Comparison of ENCODE assay signal across 20 cellular contexts in genomic region chr13:46129955-46130354, GRCh38. TPM values are rescaled to one million over a fixed set of nuclear protein-coding genes. Genes with fewer than 3 reads are reported as not detected.
"Had no signal": no experiment of that assay in that cellular context is flagged by ENCODE, and none has a peak within 500 bp of the region (broad histone marks: within the 10 kb centered on the region; RNA-seq: fewer than 3 reads in every experiment).

No MANE protein-coding gene starts in this region.

- H3K4me2 ChIP-seq: smooth muscle cell had no signal

- H3K27ac ChIP-seq: adrenal gland, cardiac muscle cell, psoas muscle, right lobe of liver, thoracic aorta, upper lobe of right lung had no signal

- H3K4me3 ChIP-seq: adrenal gland, cardiac muscle cell, psoas muscle, right lobe of liver, smooth muscle cell, thoracic aorta, upper lobe of right lung had no signal

- H3K27me3 ChIP-seq: adrenal gland, cardiac muscle cell, right lobe of liver, upper lobe of right lung had no signal

- H3K4me1 Mint-ChIP-seq: endodermal cell had no signal

- H3K4me1 ChIP-seq: adrenal gland, psoas muscle had no signal

- H3K4me3 Mint-ChIP-seq: endodermal cell; nephron progenitor cell; stimulated activated naive CD8-positive, alpha-beta T cell treated with anti-CD3 and anti-CD28 coated beads, Interleukin-15, amount 100 ng/mL, for 72 hours had no signal

- H3K9me3 ChIP-seq: adrenal gland, psoas muscle, right lobe of liver, thoracic aorta, upper lobe of right lung had no signal

- H3K9me3 Mint-ChIP-seq: endodermal cell; nephron progenitor cell; stimulated activated naive CD8-positive, alpha-beta T cell treated with anti-CD3 and anti-CD28 coated beads, Interleukin-15, amount 100 ng/mL, for 72 hours had no signal

- ATAC-seq: psoas muscle; right lobe of liver; stimulated activated naive CD8-positive, alpha-beta T cell treated with anti-CD3 and anti-CD28 coated beads, Interleukin-15, amount 100 ng/mL, for 72 hours; upper lobe of right lung had no signal

- DNase-seq: activated CD4-positive, alpha-beta T cell treated with anti-CD3 and anti-CD28 coated beads for 1 hour; activated effector memory CD4-positive, alpha-beta T cell treated with Interleukin-2 at 50 U/mL for 16 hours; adrenal gland; endodermal cell; head of caudate nucleus; mesenchymal stem cell; nephron progenitor cell; psoas muscle; right lobe of liver; stimulated activated naive CD8-positive, alpha-beta T cell treated with anti-CD3 and anti-CD28 coated beads, Interleukin-15, amount 100 ng/mL, for 72 hours; SW 1271; T1000; upper lobe of right lung had no signal

- H3K27me3 Mint-ChIP-seq: stimulated activated naive CD8-positive, alpha-beta T cell treated with anti-CD3 and anti-CD28 coated beads, Interleukin-15, amount 100 ng/mL, for 72 hours had no signal

- H3K27ac Mint-ChIP-seq: endodermal cell, nephron progenitor cell had no signal

- H3K36me3 ChIP-seq: adrenal gland, cardiac muscle cell, thoracic aorta had no signal

RNA-seq across cellular contexts. Expression of gene CPB2, which starts 25.1 kb away (rescaled TPM):
- total RNA-seq: activated CD8-positive, alpha-beta memory T cell treated with anti-CD3 and anti-CD28 coated beads for 36 hours; cardiac muscle cell; endodermal cell; epithelial cell of proximal tubule; frontal cortex; osteoblast; psoas muscle; smooth muscle cell; thoracic aorta had no signal
- polyA plus RNA-seq: cardiac muscle cell, psoas muscle had no signal
